In genomic region chr16:60929-61878, GRCh38 we compare ENCODE assay signal across 18 cellular contexts. TPM values are rescaled to one million over a fixed set of nuclear protein-coding genes. Genes with fewer than 3 reads are reported as not detected.
DNase-seq lines count a peak whose midpoint lies in the region; ATAC-seq and TF ChIP-seq lines count a peak whose summit lies in the region.
"Had no signal": no experiment of that assay in that cellular context is flagged by ENCODE, and none has a peak within 500 bp of the region (broad histone marks: within the 10 kb centered on the region; RNA-seq: fewer than 3 reads in every experiment).

No MANE protein-coding gene starts in this region.

- H3K36me3 Mint-ChIP-seq in WTC11 = peaks cover 44% of the 10 kb centered on the region

- H3K36me3 ChIP-seq in heart left ventricle (peaks cover 4 to 89% (median 84%) of the 10 kb centered on the region in 9 donors), lower lobe of right lung (peaks cover 89% of the 10 kb centered on the region), upper lobe of right lung (peaks cover 74% of the 10 kb centered on the region)

- H3K4me3 ChIP-seq in heart left ventricle (no peak overlapping the region), lower lobe of right lung (no peak overlapping the region), upper lobe of right lung (no peak overlapping the region)
- H3K4me3 ChIP-seq: SJCRH30 had no signal

- DNase-seq in left ventricle myocardium superior (peak; percentile 27), heart left ventricle (no peak), WTC11 (ENCODE audit: low spot score) (no peak), lower lobe of right lung (peak; percentile 44), upper lobe of right lung (peak; percentile 63), mesenteric fat pad (ENCODE audit: low spot score) (no peak), NAMALWA (ENCODE audit: low spot score) (no peak)
- DNase-seq: EL; NCI-H1048; NCI-H1436 treated with DMSO at 0.1 percent for 48 hours; NCI-H2029 treated with DMSO at 0.1 percent for 48 hours; NCI-H524; NK-92 treated with Interleukin-12 subunit alpha and Interleukin-12 subunit beta, amount 100 ng/mL, for 24 hours; RPMI8226; SJCRH30 had no signal

- H3K4me1 ChIP-seq in heart left ventricle (peaks cover 0 to 11% (median 8%) of the 10 kb centered on the region in 12 donors), lower lobe of right lung (peaks cover 9% of the 10 kb centered on the region), upper lobe of right lung (peaks cover 7% of the 10 kb centered on the region)

- ATAC-seq in left ventricle myocardium superior (no peak), heart left ventricle (no peak), WTC11 (no peak), lower lobe of right lung (no peak), upper lobe of right lung (no peak), HG03460 (IDR thresholded peaks at IDR 0.05; ENCODE audit: unreplicated experiment) (no peak)

- H3K27me3 ChIP-seq in heart left ventricle = no peaks in the 10 kb centered on the region
- no peaks in the 10 kb centered on the region for H3K27me3 ChIP-seq in lower lobe of right lung (ENCODE audit: low read depth)
- H3K27me3 ChIP-seq in upper lobe of right lung = no peaks in the 10 kb centered on the region
- H3K27me3 ChIP-seq: SJCRH30 had no signal

- H3K27ac Mint-ChIP-seq in WTC11 = peak overlapping the region; percentile 45; the same call in 1 of the 2 replicates
- H3K27ac Mint-ChIP-seq: CD14-positive monocyte had no signal

- H3K27ac ChIP-seq in heart left ventricle (no peak overlapping the region), lower lobe of right lung (no peak overlapping the region), upper lobe of right lung (no peak overlapping the region)
- H3K27ac ChIP-seq: KMS-11, SJCRH30 had no signal

- CTCF ChIA-PET in WTC11 (lab: Charles Lee) = interaction anchor here (0.7 to 16.9 kb wide), 4 partner anchors 8 to 302 kb away, joined by 3 to 493 read pairs (median 4); partner anchors contain the start of genes POLR3K and SNRNP25

- H3K9me3 ChIP-seq in heart left ventricle = no peaks in the 10 kb centered on the region
- H3K9me3 ChIP-seq in lower lobe of right lung = no peaks in the 10 kb centered on the region
- H3K9me3 ChIP-seq in upper lobe of right lung = no peaks in the 10 kb centered on the region
- H3K9me3 ChIP-seq: SJCRH30 had no signal

- H3K4me3 Mint-ChIP-seq in WTC11 = no peak overlapping the region
- H3K4me3 Mint-ChIP-seq: CD14-positive monocyte had no signal

- no peak for TF ChIP-seq POLR2A in heart left ventricle (IDR thresholded peaks at IDR 0.05)

- POLR2A ChIA-PET in WTC11 (lab: Charles Lee) = no interaction called here

- no peak for TF ChIP-seq CTCF in heart left ventricle (IDR thresholded peaks at IDR 0.05)
- TF ChIP-seq CTCF in WTC11 (IDR thresholded peaks at IDR 0.05) = no peak
- TF ChIP-seq CTCF in lower lobe of right lung (IDR thresholded peaks at IDR 0.05) = no peak
- TF ChIP-seq CTCF in upper lobe of right lung (IDR thresholded peaks at IDR 0.05) = no peak

- 0 out of 2 replicates have a peak, but pooled peaks cover 2% of the 10 kb centered on the region for H3K4me1 Mint-ChIP-seq in WTC11

- 85 to 89% (median 88%) methylated on average over 65 to 89 of the region's 89 CpGs for WGBS in heart left ventricle, 4 donors

- intact Hi-C loops in left ventricle myocardium superior (cut with micrococcal nuclease) = no loop called here
- intact Hi-C loops in heart left ventricle (cut with DNase I) = no loop called here
- intact Hi-C loops in lower lobe of right lung (cut with DNase I) = no loop called here
- intact Hi-C loops in upper lobe of right lung (cut with DNase I) = no loop called here

- H3K27me3 Mint-ChIP-seq in WTC11 (ENCODE audit: low read depth) = no peaks in the 10 kb centered on the region

- no peaks in the 10 kb centered on the region for H3K9me3 Mint-ChIP-seq in WTC11
- H3K9me3 Mint-ChIP-seq: CD14-positive monocyte had no signal

TF ChIP-seq in WTC11, 78 proteins besides CTCF, POLR2A, EP300 and RAD21:
- no peak for TF ChIP-seq AFF4 (CRISPR knock-in tag; IDR thresholded peaks at IDR 0.05; ENCODE audit: borderline replicate concordance)

RNA-seq across cellular contexts. Expression of gene SNRNP25, which starts 7.6 kb away (rescaled TPM):
- total RNA-seq in left ventricle myocardium superior (72.8 TPM), heart left ventricle (100 to 1,000 TPM in 1 of 9 donors, 10 to 100 TPM in 8; 41.6 to 105 (median 56.5) TPM), WTC11 (2021) (51.6 to 55.9 TPM (median 54.7 TPM) in 3 replicates), lower lobe of right lung (18.5 TPM), upper lobe of right lung (11.6 TPM), mesenteric fat pad (23.0 TPM)
- polyA plus RNA-seq in heart left ventricle = 100 to 1,000 TPM in 1 of 2 donors, 10 to 100 TPM in 1; 65.2 to 127 TPM

RNA-seq across cellular contexts. Expression of gene POLR3K, which starts 7.8 kb away (rescaled TPM):
- total RNA-seq in left ventricle myocardium superior = 12.9 TPM
- total RNA-seq in heart left ventricle = 10 to 100 TPM in 7 of 9 donors, 1 to 10 TPM in 2; 4.1 to 14.4 (median 11.5) TPM
- polyA plus RNA-seq in heart left ventricle = 10 to 100 TPM; 10.9 to 20.3 TPM
- 37.9 to 40.1 TPM (median 38.6 TPM) in 3 replicates for total RNA-seq in WTC11 (2021)
- total RNA-seq in lower lobe of right lung = 12.1 TPM
- total RNA-seq in upper lobe of right lung = 12.0 TPM
- 11.5 TPM for total RNA-seq in mesenteric fat pad

RNA-seq across cellular contexts. Expression of gene RHBDF1, which starts 11.2 kb away (rescaled TPM):
- total RNA-seq in left ventricle myocardium superior (20.0 TPM), heart left ventricle (10 to 100 TPM; 17.4 to 30.6 (median 22.7) TPM), WTC11 (2021) (40.9 to 60.8 TPM (median 44.2 TPM) in 3 replicates), lower lobe of right lung (35.9 TPM), upper lobe of right lung (48.4 TPM), mesenteric fat pad (30.0 TPM)
- polyA plus RNA-seq in heart left ventricle = 10 to 100 TPM; 23.9 to 45.8 TPM
- polyA plus RNA-seq: CD14-positive monocyte had no signal

RNA-seq across cellular contexts. Expression of gene MPG, which starts 16.8 kb away (rescaled TPM):
- total RNA-seq in left ventricle myocardium superior (31.2 TPM), heart left ventricle (10 to 100 TPM; 30.5 to 89.7 (median 38.6) TPM), WTC11 (2021) (60.0 to 62.0 TPM (median 60.0 TPM) in 3 replicates), lower lobe of right lung (38.5 TPM), upper lobe of right lung (42.5 TPM), mesenteric fat pad (44.4 TPM)
- 10 to 100 TPM; 63.5 to 77.3 TPM for polyA plus RNA-seq in heart left ventricle

Comparison
In these comparisons a context has a peak if more than half of its experiments do, and no peak if none do; other contexts are left out.
1. DNase-seq: peak in left ventricle myocardium superior (single experiment), lower lobe of right lung (single experiment) and upper lobe of right lung (single experiment); none in heart left ventricle (0 of 5), WTC11 (single experiment), mesenteric fat pad (single experiment) and NAMALWA (single experiment).